Comparison of ENCODE assay signal across 8 cellular contexts in the genomic region with DNA sequence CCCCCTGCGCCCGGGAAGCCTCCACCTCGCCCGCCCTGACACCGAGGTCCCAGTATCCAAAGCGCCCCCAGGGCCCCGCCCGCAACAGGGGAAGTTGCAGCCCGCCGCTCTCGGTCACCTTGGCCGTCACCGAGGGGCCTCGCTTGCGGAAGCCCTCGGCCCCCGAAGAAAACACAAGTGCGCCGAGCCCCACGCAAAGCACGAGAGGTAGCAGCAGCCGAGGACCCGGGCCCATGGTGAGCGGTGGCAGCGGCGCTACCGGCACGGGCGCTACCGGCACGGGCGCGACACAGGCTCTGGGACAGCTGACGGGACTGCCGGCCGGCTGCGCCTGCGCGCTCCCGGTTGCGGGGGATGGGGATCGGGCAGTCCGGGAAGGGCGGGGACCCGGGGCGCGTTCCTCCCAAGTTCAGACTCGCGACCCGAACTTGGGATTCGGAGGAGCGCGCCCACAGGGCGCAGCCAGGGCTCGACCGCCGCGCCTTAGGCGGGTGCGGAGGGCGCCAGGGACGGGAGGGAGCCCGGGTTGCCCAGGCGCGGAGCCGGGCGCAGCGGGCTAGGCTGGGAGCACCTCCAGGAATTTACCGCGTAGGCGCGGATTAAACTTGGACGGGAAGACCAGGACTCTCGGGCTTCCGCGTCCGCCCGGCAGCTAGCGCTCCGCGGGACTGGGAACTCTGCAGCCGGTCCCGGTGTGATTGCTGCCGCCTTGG. TPM values are rescaled to one million over a fixed set of nuclear protein-coding genes. Genes with fewer than 3 reads are reported as not detected.
DNase-seq lines count a peak whose midpoint lies in the region; ATAC-seq and TF ChIP-seq lines count a peak whose summit lies in the region.

A gene (minus strand): TSS at position 335 of the 713 bp plus-strand sequence. CDS start 100 bp downstream, at position 235.

- peak in 13 of 14 donors; percentile 15 to 79 (median 51) for DNase-seq in C1 segment of cervical spinal cord (lab: John Stamatoyannopoulos, UW)
- peak; percentile 52 for DNase-seq in NT2/D1 (ENCODE audit: low read depth, low spot score)
- peak; percentile 62 for DNase-seq in brain microvascular endothelial cell
- DNase-seq in hypothalamus (lab: John Stamatoyannopoulos, UW): peak in 46 of 51 donors; percentile 4 to 80 (median 48)
- DNase-seq in psoas muscle: peak; percentile 90 to 93
- DNase-seq in Karpas-422: no peak

- in situ Hi-C loops in brain microvascular endothelial cell (cut with HindIII; ENCODE audit: low pct_ligation_motif_present, low sequenced_read_pairs): no loop called here

- no peak within 1 kb of the TSS for H3K4me2 ChIP-seq in Karpas-422 (ENCODE audit: low read depth, low read length, poor library complexity, severe bottlenecking)

- H2AFZ ChIP-seq in Karpas-422 (ENCODE audit: low read length): no peak within 1 kb of the TSS

- H3K9me3 ChIP-seq in NT2/D1 (ENCODE audit: insufficient read depth, low read length): no peaks in the 10 kb centered on the region
- H3K9me3 ChIP-seq in psoas muscle: no peaks in the 10 kb centered on the region
- no peaks in the 10 kb centered on the region for H3K9me3 ChIP-seq in Karpas-422 (ENCODE audit: low read length)

- no peaks in the 10 kb centered on the region for H3K79me2 ChIP-seq in Karpas-422 (ENCODE audit: low read length)

- intact Hi-C loops in psoas muscle (cut with DNase I): loop anchor here in 1 of 2 donors (2.0 to 5.0 kb wide), 2 partner anchors 192 to 259 kb away; a partner anchor contains a TSS

- no peaks in the 10 kb centered on the region for H4K20me1 ChIP-seq in Karpas-422 (ENCODE audit: insufficient read depth, low read depth, low read length)

- no peaks in the 10 kb centered on the region for H3K36me3 ChIP-seq in NT2/D1 (ENCODE audit: insufficient read depth, insufficient read length, low read length)
- H3K36me3 ChIP-seq in brain microvascular endothelial cell (replicated peaks): no peaks in the 10 kb centered on the region
- H3K36me3 ChIP-seq in psoas muscle (ENCODE audit: insufficient read depth in 1 of 2, low read depth in 1 of 2): no peaks in the 10 kb centered on the region
- no peaks in the 10 kb centered on the region for H3K36me3 ChIP-seq in Karpas-422 (ENCODE audit: insufficient read depth, low read length)

- no peaks in the 10 kb centered on the region for H3K4me1 ChIP-seq in NT2/D1 (ENCODE audit: insufficient read depth, insufficient read length)
- peaks cover 8% of the 10 kb centered on the region for H3K4me1 ChIP-seq in psoas muscle
- H3K4me1 ChIP-seq in Karpas-422 (ENCODE audit: low read length): no peaks in the 10 kb centered on the region

- H3K9ac ChIP-seq in NT2/D1 (ENCODE audit: insufficient read length, low read depth) (peak within 1 kb of the TSS; percentile 73), Karpas-422 (ENCODE audit: low read length) (no peak within 1 kb of the TSS)

- peaks cover 6% of the 10 kb centered on the region for H3K27me3 ChIP-seq in NT2/D1 (ENCODE audit: insufficient read depth, insufficient read length)
- no peaks in the 10 kb centered on the region for H3K27me3 ChIP-seq in brain microvascular endothelial cell (replicated peaks)
- H3K27me3 ChIP-seq in psoas muscle (ENCODE audit: insufficient read depth in 3 of 3, low read length in 2 of 3): no peaks in the 10 kb centered on the region
- H3K27me3 ChIP-seq in Karpas-422 (ENCODE audit: low read length): no peaks in the 10 kb centered on the region

- no peaks in the 10 kb centered on the region for H3K9me2 ChIP-seq in Karpas-422 (replicated peaks; ENCODE audit: insufficient read depth, low read length)

- 0% methylated on average over 78 to 84 of the region's 84 CpGs for WGBS in psoas muscle, 3 donors

- ATAC-seq in GM18511 (IDR thresholded peaks at IDR 0.05; ENCODE audit: unreplicated experiment) (peak; percentile 49), HG03039 (IDR thresholded peaks at IDR 0.05; ENCODE audit: unreplicated experiment) (peak; percentile 66), psoas muscle (peak; percentile 96 to 98 (median 97))

- H3K27ac ChIP-seq in brain microvascular endothelial cell (peak within 1 kb of the TSS; percentile 30), psoas muscle (peak within 1 kb of the TSS; percentile 90), Karpas-422 (ENCODE audit: low read length) (no peak within 1 kb of the TSS)

- TF ChIP-seq CTCF in brain microvascular endothelial cell (IDR thresholded peaks at IDR 0.05; ENCODE audit: low read depth, low read length, missing control alignments) (no peak), psoas muscle (IDR thresholded peaks at IDR 0.05) (no peak)

- H3K4me3 ChIP-seq in NT2/D1 (ENCODE audit: insufficient read length, low read depth) (peak within 1 kb of the TSS; percentile 75), brain microvascular endothelial cell (ENCODE audit: low read depth, low read length) (peak within 1 kb of the TSS; percentile 84), psoas muscle (peak within 1 kb of the TSS; percentile 91), Karpas-422 (ENCODE audit: low read length) (no peak within 1 kb of the TSS)

RNA-seq across cellular contexts. Expression of the gene that starts here (rescaled TPM):
- 10 to 100 TPM; 13.7 to 27.4 (median 16.5) TPM for total RNA-seq in psoas muscle
- polyA plus RNA-seq in psoas muscle: 10 to 100 TPM; 23.7 to 36.5 (median 25.0) TPM
- not detected in 2 replicates for total RNA-seq in Karpas-422 (2014; rRNA removed; shearing (Covaris generic); ENCODE audit: low replicate concordance)

Comparison
In these comparisons a context has a peak if more than half of its experiments do, and no peak if none do; other contexts are left out.
1. RNA of the gene that starts here (total RNA-seq): 13.7 to 27.4 TPM in psoas muscle; not detected in Karpas-422; every median in the first group is over 10 times any median in the second.
2. Peak in every context shown above with its lines, with median percentiles within 50 percentile points of each other: ATAC-seq.